ENCODE assay signal across 14 cellular contexts in the genomic region with DNA sequence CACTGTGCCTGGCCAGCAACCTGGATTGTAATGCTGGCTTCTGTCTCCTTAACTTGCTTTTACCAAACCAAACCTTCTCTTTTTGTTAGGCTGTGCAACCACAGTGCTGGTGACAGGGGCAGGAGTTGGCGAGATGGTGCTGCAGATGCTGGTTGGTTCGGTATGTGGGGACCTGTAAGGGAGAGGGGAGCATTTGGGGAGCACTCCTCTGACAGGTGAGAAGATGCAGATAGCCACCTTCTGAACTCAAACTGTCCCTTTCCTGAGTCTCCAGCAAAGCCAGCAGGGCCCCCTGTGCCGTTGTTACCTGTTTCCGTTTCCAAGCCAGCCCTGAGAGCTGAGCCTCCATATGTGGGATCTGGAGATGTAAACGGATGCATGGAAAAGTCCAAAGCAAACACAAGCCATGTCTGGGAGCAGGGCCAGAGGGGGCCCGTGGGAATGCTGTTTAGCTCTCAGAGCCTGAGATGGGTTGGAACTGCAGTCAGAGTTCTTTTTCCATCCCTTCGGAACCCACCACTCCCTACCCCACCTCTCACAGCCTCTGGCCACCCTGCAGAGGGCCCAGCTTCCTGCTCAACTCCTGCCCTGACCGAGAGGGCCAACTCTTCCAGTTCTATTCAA. TPM values are rescaled to one million over a fixed set of nuclear protein-coding genes. Genes with fewer than 3 reads are reported as not detected.
A peak's percentile ranks its signal among the peaks of the same experiment; 100 is the strongest.
DNase-seq lines count a peak whose midpoint lies in the region; ATAC-seq and TF ChIP-seq lines count a peak whose summit lies in the region.
"Had no signal": no experiment of that assay in that cellular context is flagged by ENCODE, and none has a peak within 500 bp of the region (broad histone marks: within the 10 kb centered on the region; RNA-seq: fewer than 3 reads in every experiment).

No MANE protein-coding gene starts in this region.

- no peaks in the 10 kb centered on the region for H3K9me3 ChIP-seq in A673 (ENCODE audit: low read depth, low read length, poor library complexity, severe bottlenecking)

- no TSS peak for BruUV-seq in A673 (replicated peaks; lab: Mats Ljungman, UMichigan)

- DNase-seq in NCI-H2171 (lab: John Stamatoyannopoulos, UW) (peak; percentile 32), astrocyte of the cerebellum (ENCODE audit: low read depth) (peak; percentile 40), left ventricle myocardium superior (peak; percentile 61), A673 (ENCODE audit: low spot score) (no peak), activated gamma-delta T cell (lab: John Stamatoyannopoulos, UW) (no peak), AG08396 (ENCODE audit: low spot score) (no peak), SHP77 treated with DMSO at 0.1 percent for 48 hours (lab: John Stamatoyannopoulos, UW) (no peak)
- peak; percentile 12 for DNase-seq in stimulated activated CD8-positive, alpha-beta memory T cell treated with anti-CD3 and anti-CD28 coated beads, Interleukin-4, amount 100 ng/mL, for 48 hours
- DNase-seq: activated CD4-positive, alpha-beta T cell treated with anti-CD3 and anti-CD28 coated beads for 1 hour; central memory CD4-positive, alpha-beta T cell; H7; NCI-H2227 treated with DMSO at 0.1 percent for 48 hours; stimulated activated CD4-positive, alpha-beta T cell treated with anti-CD3 and anti-CD28 coated beads, Interleukin-4, amount 100 ng/mL, for 24 hours; stimulated activated naive CD8-positive, alpha-beta T cell treated with anti-CD3 and anti-CD28 coated beads, Interleukin-15, amount 100 ng/mL, for 72 hours had no signal

- ATAC-seq in left ventricle myocardium superior = peak; percentile 71
- ATAC-seq: stimulated activated naive CD8-positive, alpha-beta T cell treated with anti-CD3 and anti-CD28 coated beads, Interleukin-15, amount 100 ng/mL, for 72 hours had no signal

- no peak for TF ChIP-seq CTCF in astrocyte of the cerebellum (IDR thresholded peaks at IDR 0.05; ENCODE audit: low read depth, low read length, missing control alignments)
- TF ChIP-seq CTCF in A673 (conservative IDR thresholded peaks at IDR 0.05; ENCODE audit: low read depth, low read length) = no peak

- H3K4me3 ChIP-seq in astrocyte of the cerebellum (ENCODE audit: low read depth, low read length) (no peak overlapping the region), A673 (ENCODE audit: low read depth, low read length, poor library complexity, severe bottlenecking) (no peak overlapping the region)

- no peaks in the 10 kb centered on the region for H3K4me1 ChIP-seq in A673 (ENCODE audit: insufficient read depth, low read length, poor library complexity, severe bottlenecking)

- no peaks in the 10 kb centered on the region for H3K27me3 ChIP-seq in A673 (replicated peaks; ENCODE audit: insufficient read depth, low read depth, low read length, poor library complexity)

- intact Hi-C loops in left ventricle myocardium superior (cut with micrococcal nuclease) (loop anchor here (5.0 kb wide), 1 partner anchor 54 kb away; no protein-coding TSS in a partner anchor), A673 (cut with micrococcal nuclease; ENCODE audit: unreplicated experiment) (no loop called here)

- POLR2A ChIA-PET in A673 (lab: Charles Lee; ENCODE audit: low non-redundant PET) = no interaction called here

- CTCF ChIA-PET in A673 (lab: Charles Lee) = no interaction called here

- in situ Hi-C loops in astrocyte of the cerebellum (cut with HindIII; ENCODE audit: low sequenced_read_pairs) = no loop called here

- H3K36me3 ChIP-seq in A673 (ENCODE audit: insufficient read depth, low read length, poor library complexity, severe bottlenecking) = no peaks in the 10 kb centered on the region

- H3K27ac ChIP-seq in A673 (ENCODE audit: low read depth, low read length, poor library complexity, severe bottlenecking) = no peak overlapping the region

RNA-seq across cellular contexts. Expression of a gene that starts 34.0 kb away (rescaled TPM):
- total RNA-seq in left ventricle myocardium superior (40.5 TPM), A673 (2021) (35.4 and 38.2 TPM in 2 replicates)

Comparison
In these comparisons a context has a peak if more than half of its experiments do, and no peak if none do; other contexts are left out.
1. DNase-seq: peak in NCI-H2171 (single experiment), astrocyte of the cerebellum (single experiment), left ventricle myocardium superior (single experiment) and stimulated activated CD8-positive, alpha-beta memory T cell treated with anti-CD3 and anti-CD28 coated beads, Interleukin-4, amount 100 ng/mL, for 48 hours (single experiment); none in A673 (single experiment), activated gamma-delta T cell (single experiment), AG08396 (single experiment) and SHP77 treated with DMSO at 0.1 percent for 48 hours (single experiment).